In genomic region chr6:6604015-6604414, GRCh38 we compare ENCODE assay signal across 9 cellular contexts. TPM values are rescaled to one million over a fixed set of nuclear protein-coding genes. Genes with fewer than 3 reads are reported as not detected.
"Had no signal": no experiment of that assay in that cellular context is flagged by ENCODE, and none has a peak within 500 bp of the region (broad histone marks: within the 10 kb centered on the region; RNA-seq: fewer than 3 reads in every experiment).

No MANE protein-coding gene starts in this region.

- ATAC-seq: HepG2 had no signal

- H3K27ac ChIP-seq: HL-60 had no signal

- H3K27me3 Mint-ChIP-seq: IgD-negative memory B cell had no signal

- H3K9me3 Mint-ChIP-seq: IgD-negative memory B cell had no signal

- DNase-seq: IMR-90, KBM-7, KG1 had no signal

- FAIRE-seq: HepG2, HTR-8/SVneo had no signal

RNA-seq across cellular contexts. Expression of gene LY86, which starts 15.5 kb away (rescaled TPM):
- total RNA-seq: HepG2, HT-29, HT1080, IMR-90 had no signal
- polyA plus RNA-seq: HepG2, IMR-90 had no signal
